8 cellular contexts compared by ENCODE assay signal in the genomic region with DNA sequence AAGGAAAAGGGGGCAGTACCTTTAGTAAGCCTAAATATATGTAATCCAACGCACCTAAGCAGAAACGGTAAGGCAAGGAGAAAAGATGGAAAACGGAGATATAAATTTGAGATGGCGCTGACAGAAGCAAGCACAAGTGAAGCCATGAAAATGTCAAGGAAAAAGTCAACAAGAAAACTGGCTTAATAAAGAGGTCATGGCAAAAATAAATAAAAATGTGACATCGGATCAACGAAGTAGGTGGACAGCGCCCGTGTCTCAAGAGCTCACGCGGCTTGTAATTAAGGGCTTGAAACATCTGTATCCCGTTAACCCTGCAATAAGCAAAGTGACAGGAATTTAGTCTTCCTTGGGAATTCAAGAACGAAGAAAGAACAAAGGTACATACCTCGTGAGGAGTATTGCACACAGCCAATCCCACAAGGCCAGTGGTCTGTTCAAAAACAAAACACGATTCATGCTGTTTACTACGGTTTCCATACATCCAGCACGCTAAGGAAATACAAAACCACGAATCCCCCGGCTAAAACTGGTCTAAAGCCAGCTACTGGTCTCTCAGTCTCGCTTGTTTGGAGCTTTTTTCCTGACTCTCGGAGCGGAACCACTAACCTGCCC. TPM values are rescaled to one million over a fixed set of nuclear protein-coding genes. Genes with fewer than 3 reads are reported as not detected.
DNase-seq lines count a peak whose midpoint lies in the region; ATAC-seq and TF ChIP-seq lines count a peak whose summit lies in the region.

No MANE protein-coding gene starts in this region.

- H3K9me3 ChIP-seq in vagina = no peaks in the 10 kb centered on the region

- H3K4me3 ChIP-seq in vagina = peak overlapping the region; percentile 84 to 95

- no peak for TF ChIP-seq CTCF in vagina (IDR thresholded peaks at IDR 0.05)

- ATAC-seq in HG03025 (IDR thresholded peaks at IDR 0.05; ENCODE audit: low FRiP score, unreplicated experiment) = peak; percentile 31

- no peak for TF ChIP-seq POLR2A in vagina (IDR thresholded peaks at IDR 0.05)

- peaks cover 26% of the 10 kb centered on the region for H3K4me1 ChIP-seq in vagina

- peaks cover 0 to 12% of the 10 kb centered on the region in 2 donors for H3K36me3 ChIP-seq in vagina

- H3K27me3 ChIP-seq in layer of hippocampus (ENCODE audit: control insufficient read depth, insufficient read depth, low read length) (no peaks in the 10 kb centered on the region), vagina (no peaks in the 10 kb centered on the region)

- peak; percentile 9 for DNase-seq in GM03348 (ENCODE audit: low spot score)
- DNase-seq in amniotic epithelial cell (ENCODE audit: low read depth) = peak; percentile 34
- no peak for DNase-seq in vagina (ENCODE audit: extremely low spot score in 2 of 2)
- no peak for DNase-seq in HuH-7 (ENCODE audit: low spot score)
- no peak for DNase-seq in activated effector memory CD4-positive, alpha-beta T cell treated with Interleukin-2 at 50 U/mL for 16 hours
- no peak for DNase-seq in head of caudate nucleus

- intact Hi-C loops in vagina (cut with DNase I) = no loop called here
- intact Hi-C loops in head of caudate nucleus (cut with DNase I) = no loop called here

- H3K27ac ChIP-seq in layer of hippocampus (ENCODE audit: low read depth, low read length) (peak overlapping the region; percentile 75), vagina (peak overlapping the region; percentile 76)

RNA-seq across cellular contexts. Expression of a gene that starts 0.5 kb away (rescaled TPM):
- total RNA-seq in vagina = 25.8 TPM

RNA-seq across cellular contexts. Expression of a gene that starts 22.7 kb away (rescaled TPM):
- total RNA-seq in vagina = 0.98 TPM

RNA-seq across cellular contexts. Expression of a gene that starts 44.5 kb away (rescaled TPM):
- not detected for total RNA-seq in vagina

Comparison
In these comparisons a context has a peak if more than half of its experiments do, and no peak if none do; other contexts are left out.
1. DNase-seq: peak in GM03348 (single experiment) and amniotic epithelial cell (single experiment); none in vagina (0 of 2), HuH-7 (single experiment), activated effector memory CD4-positive, alpha-beta T cell treated with Interleukin-2 at 50 U/mL for 16 hours (single experiment) and head of caudate nucleus (0 of 42).